ENCODE assay signal across 8 cellular contexts in genomic region chr1:198638894-198639319, GRCh38. TPM values are rescaled to one million over a fixed set of nuclear protein-coding genes. Genes with fewer than 3 reads are reported as not detected.
DNase-seq lines count a peak whose midpoint lies in the region; ATAC-seq and TF ChIP-seq lines count a peak whose summit lies in the region.

Gene PTPRC, plus strand, starts transcription at chr1:198639040. Its CDS starts 229 bp downstream, at chr1:198639269.

- no peaks in the 10 kb centered on the region for H4K20me1 ChIP-seq in Karpas-422 (ENCODE audit: insufficient read depth, low read depth, low read length)

- H3K9ac ChIP-seq in Karpas-422 (ENCODE audit: low read length) = peak within 1 kb of the TSS; percentile 82

- H3K27me3 ChIP-seq in Karpas-422 (ENCODE audit: low read length) (no peaks in the 10 kb centered on the region), spleen (replicated peaks in 1 of 7) (no peaks in the 10 kb centered on the region)

- H3K4me2 ChIP-seq in Karpas-422 (ENCODE audit: low read depth, low read length, poor library complexity, severe bottlenecking) = peak within 1 kb of the TSS; percentile 90

- peak within 1 kb of the TSS; percentile 61 for H3K4me3 ChIP-seq in Karpas-422 (ENCODE audit: low read length)
- peak within 1 kb of the TSS; percentile 40 for H3K4me3 ChIP-seq in coronary artery
- H3K4me3 ChIP-seq in spleen = peak within 1 kb of the TSS; percentile 12 to 73 (median 48)

- ATAC-seq in GM18498 (IDR thresholded peaks at IDR 0.05; ENCODE audit: unreplicated experiment) = peak; percentile 77
- ATAC-seq in GM21619 (IDR thresholded peaks at IDR 0.05; ENCODE audit: unreplicated experiment) = peak; percentile 70

- POLR2A ChIA-PET in RWPE1 (lab: Yijun Ruan, JAX; ENCODE audit: low non-redundant PET) = no interaction called here

- H3K27ac ChIP-seq in Karpas-422 (ENCODE audit: low read length) = peak within 1 kb of the TSS; percentile 99
- peak within 1 kb of the TSS in 1 of 2 donors; percentile 13 for H3K27ac ChIP-seq in coronary artery
- peak within 1 kb of the TSS; percentile 86 to 95 (median 92) for H3K27ac ChIP-seq in spleen
- no peak within 1 kb of the TSS for H3K27ac ChIP-seq in RWPE1

- H2AFZ ChIP-seq in Karpas-422 (ENCODE audit: low read length) = no peak within 1 kb of the TSS

- peak; percentile 94 for DNase-seq in Karpas-422
- no peak for DNase-seq in coronary artery (ENCODE audit: low spot score)
- no peak for DNase-seq in spleen
- DNase-seq in RWPE1 (ENCODE audit: low spot score) = no peak
- DNase-seq in stimulated activated CD4-positive, alpha-beta T cell treated with anti-CD3 and anti-CD28 coated beads, Interleukin-4, amount 100 ng/mL, for 24 hours = no peak
- DNase-seq in SHP77 treated with DMSO at 0.1 percent for 48 hours (lab: John Stamatoyannopoulos, UW) = no peak

- H3K4me1 ChIP-seq in Karpas-422 (ENCODE audit: low read length) = peaks cover 92% of the 10 kb centered on the region
- H3K4me1 ChIP-seq in spleen = peaks cover 6 to 72% (median 46%) of the 10 kb centered on the region in 6 donors

- peak; percentile 48 to 94 (median 82) for TF ChIP-seq POLR2A in spleen (IDR thresholded peaks at IDR 0.05)

- no peaks in the 10 kb centered on the region for H3K9me2 ChIP-seq in Karpas-422 (replicated peaks; ENCODE audit: insufficient read depth, low read length)

- WGBS in spleen, 5 donors = 18 to 30% (median 25%) methylated on average over 5 of the region's 5 CpGs

- intact Hi-C loops in spleen (cut with DNase I; ENCODE audit: low total_unique reads) = no loop called here

- H3K79me2 ChIP-seq in Karpas-422 (ENCODE audit: low read length) = peaks cover 36% of the 10 kb centered on the region

- H3K9me3 ChIP-seq in Karpas-422 (ENCODE audit: low read length) (no peaks in the 10 kb centered on the region), spleen (no peaks in the 10 kb centered on the region)

- H3K36me3 ChIP-seq in Karpas-422 (ENCODE audit: insufficient read depth, low read length) = peaks cover 26% of the 10 kb centered on the region
- H3K36me3 ChIP-seq in spleen = peaks cover 0 to 16% (median 0%) of the 10 kb centered on the region in 6 donors

- CTCF ChIA-PET in RWPE1 (lab: Yijun Ruan, JAX) = interaction anchor here (0.7 kb wide), 1 partner anchor 12 kb away, joined by 3 read pairs; no protein-coding TSS in a partner anchor

- TF ChIP-seq CTCF in coronary artery (IDR thresholded peaks at IDR 0.05) = no peak
- TF ChIP-seq CTCF in spleen (IDR thresholded peaks at IDR 0.05 in 8 of 11, conservative IDR thresholded peaks at IDR 0.05 in 3 of 11) = no peak
- TF ChIP-seq CTCF in RWPE1 (conservative IDR thresholded peaks at IDR 0.05; ENCODE audit: low read depth) = no peak

RNA-seq across cellular contexts. Expression of gene PTPRC, which starts in this region (rescaled TPM):
- total RNA-seq in Karpas-422 (2014; rRNA removed; shearing (Covaris generic); ENCODE audit: low replicate concordance) = 367 and 812 TPM in 2 replicates
- total RNA-seq in spleen = 100 to 1,000 TPM; 439 to 716 (median 526) TPM
- polyA plus RNA-seq in spleen = 10 to 100 TPM; 79.2 to 99.3 (median 92.4) TPM
